10 cellular contexts compared by ENCODE assay signal in the genomic region with DNA sequence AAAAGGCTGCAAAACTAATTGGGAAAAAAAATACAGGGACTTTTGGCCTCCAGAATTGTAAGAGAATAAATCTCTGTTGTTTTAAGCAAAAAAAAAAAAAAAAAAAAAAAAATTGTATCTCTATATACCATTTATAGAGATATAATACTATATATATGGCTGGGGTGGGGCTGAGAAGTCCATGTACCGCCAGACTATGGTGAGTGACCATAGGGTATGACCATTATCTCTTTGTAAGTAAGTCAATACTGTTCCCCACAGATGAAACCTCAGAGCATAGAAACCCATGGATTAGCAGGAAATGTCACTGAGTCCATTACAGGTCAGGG.
DNase-seq lines count a peak whose midpoint lies in the region; ATAC-seq, FAIRE-seq and TF ChIP-seq lines count a peak whose summit lies in the region.
"Had no signal": no experiment of that assay in that cellular context is flagged by ENCODE, and none has a peak within 500 bp of the region (broad histone marks: within the 10 kb centered on the region; RNA-seq: fewer than 3 reads in every experiment).

No MANE protein-coding gene starts in this region.

- no peaks in the 10 kb centered on the region for H3K9me3 ChIP-seq in GM23248 (ENCODE audit: low read depth)
- H3K9me3 ChIP-seq in adrenal gland (replicated peaks in 1 of 3) = no peaks in the 10 kb centered on the region
- no peaks in the 10 kb centered on the region for H3K9me3 ChIP-seq in kidney (ENCODE audit: control insufficient read depth in 1 of 2, low read length in 2 of 2)
- H3K9me3 ChIP-seq in skeletal muscle satellite cell (replicated peaks; ENCODE audit: low read length) = no peaks in the 10 kb centered on the region

- DNase-seq in GM23248 (no peak), adrenal gland (no peak), kidney (no peak)
- DNase-seq in stimulated activated CD4-positive, alpha-beta T cell treated with anti-CD3 and anti-CD28 coated beads, Interleukin-4, amount 100 ng/mL, for 24 hours = no peak
- DNase-seq: effector memory CD4-positive, alpha-beta T cell; WERI-Rb-1 had no signal

- H3K9ac ChIP-seq in GM23248 = peak overlapping the region; percentile 94
- H3K9ac ChIP-seq in kidney (ENCODE audit: low read length in 2 of 2) = peak overlapping the region in 1 of 2 donors; percentile 70
- H3K9ac ChIP-seq in skeletal muscle satellite cell (ENCODE audit: low read depth, low read length) = peak overlapping the region; percentile 93

- peaks cover 49% of the 10 kb centered on the region for H3F3A ChIP-seq in GM23248 (ENCODE audit: insufficient read depth)

- H3K27me3 ChIP-seq in GM23248 (replicated peaks; ENCODE audit: insufficient read depth) = no peaks in the 10 kb centered on the region
- no peaks in the 10 kb centered on the region for H3K27me3 ChIP-seq in adrenal gland
- H3K27me3 ChIP-seq in skeletal muscle satellite cell (ENCODE audit: control insufficient read depth, insufficient read depth, low read length) = no peaks in the 10 kb centered on the region

- H3K9me2 ChIP-seq in GM23248 (ENCODE audit: insufficient read depth) = no peaks in the 10 kb centered on the region

- no peak overlapping the region for H3K4me3 ChIP-seq in GM23248
- no peak overlapping the region for H3K4me3 ChIP-seq in adrenal gland
- H3K4me3 ChIP-seq in kidney (ENCODE audit: low read length in 2 of 2) = no peak overlapping the region
- H3K4me3 ChIP-seq in skeletal muscle satellite cell (ENCODE audit: low read length) = no peak overlapping the region

- ATAC-seq in GM21737 (IDR thresholded peaks at IDR 0.05; ENCODE audit: unreplicated experiment) = no peak
- ATAC-seq in GM21526 (IDR thresholded peaks at IDR 0.05; ENCODE audit: low FRiP score, unreplicated experiment) = no peak
- ATAC-seq in HG03108 (IDR thresholded peaks at IDR 0.05; ENCODE audit: unreplicated experiment) = no peak

- H3K4me1 ChIP-seq in GM23248 (ENCODE audit: insufficient read depth) (peaks cover 33% of the 10 kb centered on the region), adrenal gland (replicated peaks in 1 of 2) (peaks cover 49 to 79% of the 10 kb centered on the region in 2 donors), kidney (ENCODE audit: control insufficient read depth in 1 of 2, insufficient read depth in 1 of 2, low read depth in 1 of 2, low read length in 2 of 2) (peaks cover 41 to 44% of the 10 kb centered on the region in 2 donors), skeletal muscle satellite cell (ENCODE audit: control insufficient read depth, insufficient read depth, low read length) (peaks cover 54% of the 10 kb centered on the region)

- FAIRE-seq in kidney (lab: Jason Lieb, UNC) = no peak

- intact Hi-C loops in adrenal gland (cut with DNase I) (no loop called here), kidney (cut with DNase I) (no loop called here)

- in situ Hi-C loops in GM23248 (cut with MboI) = no loop called here

- no peak for TF ChIP-seq POLR2A in adrenal gland (IDR thresholded peaks at IDR 0.05)

- H3K27ac ChIP-seq in GM23248 = peak overlapping the region; percentile 99
- peak overlapping the region; percentile 51 to 98 (median 95) for H3K27ac ChIP-seq in adrenal gland
- H3K27ac ChIP-seq in kidney (ENCODE audit: low read depth in 2 of 2, low read length in 2 of 2) = peak overlapping the region; percentile 61 to 89

- H3K36me3 ChIP-seq in GM23248 (ENCODE audit: low read depth) = peaks cover 50% of the 10 kb centered on the region; the same call in 1 of the 2 replicates
- peaks cover 0 to 40% of the 10 kb centered on the region in 2 donors for H3K36me3 ChIP-seq in adrenal gland (replicated peaks in 1 of 2)
- peaks cover 7 to 18% of the 10 kb centered on the region in 2 donors for H3K36me3 ChIP-seq in kidney (ENCODE audit: control insufficient read depth in 1 of 2, insufficient read depth in 2 of 2, low read length in 2 of 2)
- peaks cover 60% of the 10 kb centered on the region for H3K36me3 ChIP-seq in skeletal muscle satellite cell (ENCODE audit: insufficient read depth, low read length)

- no peak overlapping the region for H2AFZ ChIP-seq in GM23248

- 97 to 100% methylated on average over 1 of the region's 1 CpG for WGBS in GM23248 (ENCODE audit: low coverage in 1 of 2, low lambda C conversion rate in 2 of 2, missing lambda C conversion rate in 2 of 2), 2 experiments
- 89 to 93% (median 90%) methylated on average over 1 of the region's 1 CpG for WGBS in adrenal gland, 4 donors

- no peaks in the 10 kb centered on the region; the same call in 1 of the 2 replicates for H3K79me2 ChIP-seq in GM23248 (ENCODE audit: insufficient read depth)

- no peaks in the 10 kb centered on the region for H4K20me1 ChIP-seq in GM23248 (ENCODE audit: insufficient read depth)

- H3K4me2 ChIP-seq in GM23248 (ENCODE audit: unreplicated experiment) (peak overlapping the region; percentile 64), skeletal muscle satellite cell (ENCODE audit: low read length) (no peak overlapping the region)

- no peak for TF ChIP-seq CTCF in adrenal gland (IDR thresholded peaks at IDR 0.05)
- TF ChIP-seq CTCF in kidney (IDR thresholded peaks at IDR 0.05; ENCODE audit: borderline replicate concordance, extremely low read depth, insufficient read depth) = no peak
